ENCODE assay signal across 12 cellular contexts in genomic region chr3:29453278-29453961, GRCh38.
DNase-seq lines count a peak whose midpoint lies in the region; ATAC-seq and TF ChIP-seq lines count a peak whose summit lies in the region.
"Had no signal": no experiment of that assay in that cellular context is flagged by ENCODE, and none has a peak within 500 bp of the region (broad histone marks: within the 10 kb centered on the region; RNA-seq: fewer than 3 reads in every experiment).

No MANE protein-coding gene starts in this region.

- intact Hi-C loops in heart left ventricle (cut with DNase I) (no loop called here), posterior cingulate gyrus (cut with DNase I) (no loop called here)

- TF ChIP-seq CTCF in GM23338 (conservative IDR thresholded peaks at IDR 0.05; ENCODE audit: low read depth in 2 of 2), result no peak
- no peak for TF ChIP-seq CTCF in heart left ventricle (IDR thresholded peaks at IDR 0.05)
- no peak for TF ChIP-seq CTCF in type B pancreatic cell (conservative IDR thresholded peaks at IDR 0.05)

- H3K4me1 Mint-ChIP-seq in GM23338 (peaks cover 23% of the 10 kb centered on the region), type B pancreatic cell (ENCODE audit: unreplicated experiment) (peaks cover 11% of the 10 kb centered on the region)
- H3K4me1 Mint-ChIP-seq: activated B cell treated with CpG ODN at 0.5 μM for 24 hours had no signal

- ATAC-seq in GM23338 (peak; percentile 65), heart left ventricle (peak; percentile 26 to 79 (median 74))
- ATAC-seq: CD8-positive, alpha-beta T cell had no signal

- H3K27me3 ChIP-seq in GM23338 (ENCODE audit: insufficient read depth) (no peaks in the 10 kb centered on the region), heart left ventricle (no peaks in the 10 kb centered on the region)
- H3K27me3 ChIP-seq: spleen had no signal

- WGBS in heart left ventricle, 4 donors, result 33 to 74% (median 47%) methylated on average over 5 to 7 of the region's 7 CpGs

- peak overlapping the region; percentile 70 for H3K27ac Mint-ChIP-seq in GM23338
- no peak overlapping the region for H3K27ac Mint-ChIP-seq in type B pancreatic cell
- H3K27ac Mint-ChIP-seq: activated B cell treated with CpG ODN at 0.5 μM for 24 hours; CD8-positive, alpha-beta T cell had no signal

- H3K4me3 ChIP-seq in GM23338 (no peak overlapping the region), heart left ventricle (peak overlapping the region in 1 of 12 donors; percentile 6)
- H3K4me3 ChIP-seq: spleen had no signal

- no peak for TF ChIP-seq POLR2A in heart left ventricle (IDR thresholded peaks at IDR 0.05)

- no peaks in the 10 kb centered on the region for H3K79me2 ChIP-seq in GM23338 (replicated peaks; ENCODE audit: insufficient read depth)

- H4K20me1 ChIP-seq in GM23338 (replicated peaks; ENCODE audit: insufficient read depth), result no peaks in the 10 kb centered on the region

- H3K4me3 Mint-ChIP-seq in GM23338, result no peak overlapping the region
- no peak overlapping the region for H3K4me3 Mint-ChIP-seq in type B pancreatic cell
- H3K4me3 Mint-ChIP-seq: activated B cell treated with CpG ODN at 0.5 μM for 24 hours; CD8-positive, alpha-beta T cell had no signal

- H3K27me3 Mint-ChIP-seq in GM23338 (ENCODE audit: insufficient read depth, low read depth, poor library complexity), result no peaks in the 10 kb centered on the region
- H3K27me3 Mint-ChIP-seq in type B pancreatic cell, result peaks cover under 1% of the 10 kb centered on the region
- H3K27me3 Mint-ChIP-seq: activated B cell treated with CpG ODN at 0.5 μM for 24 hours had no signal

- H3K4me2 ChIP-seq in GM23338, result no peak overlapping the region

- H3F3A ChIP-seq in GM23338 (replicated peaks; ENCODE audit: low read depth), result no peaks in the 10 kb centered on the region

- H3K4me1 ChIP-seq in GM23338 (ENCODE audit: insufficient read depth) (peaks cover 13% of the 10 kb centered on the region), heart left ventricle (peaks cover 0 to 25% (median 14%) of the 10 kb centered on the region in 12 donors)

- DNase-seq in GM23338 (ENCODE audit: low spot score) (no peak), RPMI8226 (peak; percentile 83), heart left ventricle (peak in 4 of 5 donors; percentile 40 to 51 (median 44)), posterior cingulate gyrus (peak in 6 of 10 donors; percentile 7 to 82 (median 36)), HuH-7 (ENCODE audit: low spot score) (no peak), type B pancreatic cell (ENCODE audit: extremely low spot score, unreplicated experiment) (no peak), NCI-H226 (no peak), GM03348 (ENCODE audit: low spot score) (no peak)
- DNase-seq: activated B cell treated with CpG ODN at 0.5 μM for 24 hours; CD8-positive, alpha-beta T cell; NCI-H82; spleen had no signal

- H3K9me2 ChIP-seq in GM23338 (ENCODE audit: insufficient read depth), result no peaks in the 10 kb centered on the region

- H3K9me3 Mint-ChIP-seq in GM23338 (no peaks in the 10 kb centered on the region), type B pancreatic cell (no peaks in the 10 kb centered on the region)
- H3K9me3 Mint-ChIP-seq: activated B cell treated with CpG ODN at 0.5 μM for 24 hours; CD8-positive, alpha-beta T cell had no signal

- H3K27ac ChIP-seq in GM23338 (ENCODE audit: low read depth), result no peak overlapping the region
- peak overlapping the region in 6 of 12 donors; percentile 1 to 55 (median 16) for H3K27ac ChIP-seq in heart left ventricle
- H3K27ac ChIP-seq: spleen had no signal

- H3K9me3 ChIP-seq in heart left ventricle, result no peaks in the 10 kb centered on the region
- H3K9me3 ChIP-seq: spleen had no signal

- 0 out of 2 replicates have a peak overlapping the region, but pooled peaks have one; percentile 82 for H2AFZ ChIP-seq in GM23338

- no peaks in the 10 kb centered on the region for H3K36me3 Mint-ChIP-seq in GM23338 (ENCODE audit: low read depth)
- peaks cover 1% of the 10 kb centered on the region for H3K36me3 Mint-ChIP-seq in type B pancreatic cell
- H3K36me3 Mint-ChIP-seq: CD8-positive, alpha-beta T cell had no signal

- no peaks in the 10 kb centered on the region for H3K36me3 ChIP-seq in GM23338 (ENCODE audit: insufficient read depth)
- peaks cover 0 to 7% (median 0%) of the 10 kb centered on the region in 9 donors for H3K36me3 ChIP-seq in heart left ventricle
- H3K36me3 ChIP-seq: spleen had no signal

TF ChIP-seq in GM23338, 12 proteins besides CTCF, POLR2A, EP300 and RAD21:
- TF ChIP-seq JUNB (IDR thresholded peaks at IDR 0.05; ENCODE audit: unreplicated experiment), result no peak
- no peak for TF ChIP-seq ZNF114 (CRISPR knock-in tag; IDR thresholded peaks at IDR 0.05)
- TF ChIP-seq NANOG (IDR thresholded peaks at IDR 0.05; ENCODE audit: borderline replicate concordance), result no peak
- TF ChIP-seq EZH2 (IDR thresholded peaks at IDR 0.05; ENCODE audit: low read depth, unreplicated experiment), result no peak

Comparison
In these comparisons a context has a peak if more than half of its experiments do, and no peak if none do; other contexts are left out.
1. DNase-seq: peak in RPMI8226 (single experiment), heart left ventricle (4 of 5) and posterior cingulate gyrus (6 of 10); none in GM23338 (single experiment), HuH-7 (single experiment), type B pancreatic cell (single experiment), NCI-H226 (single experiment) and GM03348 (single experiment).